8 cellular contexts compared by ENCODE assay signal in genomic region chr22:18076060-18076497, GRCh38. TPM values are rescaled to one million over a fixed set of nuclear protein-coding genes. Genes with fewer than 3 reads are reported as not detected.
DNase-seq lines count a peak whose midpoint lies in the region; ATAC-seq and TF ChIP-seq lines count a peak whose summit lies in the region.

No MANE protein-coding gene starts in this region.

- TF ChIP-seq CTCF in HL-60 (IDR thresholded peaks at IDR 0.05; ENCODE audit: insufficient read depth, low read length) (peak; percentile 57), fibroblast of pulmonary artery (IDR thresholded peaks at IDR 0.05; ENCODE audit: low read length, missing control alignments) (peak; percentile 85)

- peak overlapping the region in 8 of 9 donors; percentile 45 to 99 (median 80) for H3K27ac Mint-ChIP-seq in naive thymus-derived CD4-positive, alpha-beta T cell

- H3K27ac ChIP-seq in HL-60 (replicated peaks), result no peak overlapping the region
- H3K27ac ChIP-seq in naive thymus-derived CD4-positive, alpha-beta T cell (ENCODE audit: low read depth, low read length), result peak overlapping the region; percentile 51

- DNase-seq in D341Med (ENCODE audit: low spot score), result peak; percentile 74
- DNase-seq in HL-60 (ENCODE audit: low read depth in 1 of 2, low spot score in 1 of 2), result peak; percentile 63 to 68
- peak; percentile 84 for DNase-seq in NCI-H82 (lab: John Stamatoyannopoulos, UW)
- DNase-seq in activated T-cell treated with anti-CD3 and anti-CD28 coated beads, Interleukin-2, amount 50 U/mL, for 4 hours, result peak; percentile 18
- DNase-seq in fibroblast of pulmonary artery (ENCODE audit: low read depth), result peak; percentile 94
- peak in 7 of 9 donors; percentile 54 to 71 (median 67) for DNase-seq in naive thymus-derived CD4-positive, alpha-beta T cell

- H3K4me3 ChIP-seq in HL-60 (replicated peaks; ENCODE audit: insufficient read depth, low read length) (no peak overlapping the region), fibroblast of pulmonary artery (replicated peaks; ENCODE audit: low read depth, low read length) (no peak overlapping the region)
- no peak overlapping the region for H3K4me3 ChIP-seq in naive thymus-derived CD4-positive, alpha-beta T cell (ENCODE audit: low read length)

- POLR2A ChIA-PET in naive thymus-derived CD4-positive, alpha-beta T cell (lab: Charles Lee), result interaction anchor here (0.9 to 2.6 kb wide), 4 partner anchors 18 to 299 kb away, joined by 3 to 18 read pairs (median 4); no protein-coding TSS in a partner anchor

- CTCF ChIA-PET in naive thymus-derived CD4-positive, alpha-beta T cell (lab: Charles Lee), result interaction anchor here (0.7 to 4.1 kb wide), 14 partner anchors 11 to 339 kb away, joined by 3 to 87 read pairs (median 4); partner anchors contain the start of gene USP18

- H3K27me3 Mint-ChIP-seq in activated T-cell treated with anti-CD3 and anti-CD28 coated beads, Interleukin-2, amount 50 U/mL, for 4 hours (ENCODE audit: low read depth), result no peaks in the 10 kb centered on the region
- H3K27me3 Mint-ChIP-seq in naive thymus-derived CD4-positive, alpha-beta T cell, result no peaks in the 10 kb centered on the region

- H3K9me3 Mint-ChIP-seq in activated T-cell treated with anti-CD3 and anti-CD28 coated beads, Interleukin-2, amount 50 U/mL, for 4 hours, result peaks cover 3% of the 10 kb centered on the region
- H3K9me3 Mint-ChIP-seq in naive thymus-derived CD4-positive, alpha-beta T cell, result peaks cover 0 to 4% (median 0%) of the 10 kb centered on the region in 11 donors

- peak overlapping the region; percentile 62 for H3K4me3 Mint-ChIP-seq in activated T-cell treated with anti-CD3 and anti-CD28 coated beads, Interleukin-2, amount 50 U/mL, for 4 hours
- H3K4me3 Mint-ChIP-seq in naive thymus-derived CD4-positive, alpha-beta T cell, result peak overlapping the region; percentile 40 to 100 (median 72)

- peaks cover 19 to 27% of the 10 kb centered on the region in 2 donors for H3K4me1 ChIP-seq in naive thymus-derived CD4-positive, alpha-beta T cell (ENCODE audit: control insufficient read depth in 2 of 2, insufficient read depth in 2 of 2, low read length in 2 of 2)

- H3K36me3 Mint-ChIP-seq in activated T-cell treated with anti-CD3 and anti-CD28 coated beads, Interleukin-2, amount 50 U/mL, for 4 hours (ENCODE audit: insufficient read depth), result peaks cover 16% of the 10 kb centered on the region
- peaks cover 5 to 16% (median 7%) of the 10 kb centered on the region in 5 donors for H3K36me3 Mint-ChIP-seq in naive thymus-derived CD4-positive, alpha-beta T cell

- H3K9me3 ChIP-seq in naive thymus-derived CD4-positive, alpha-beta T cell (ENCODE audit: control insufficient read depth in 2 of 3, low read length in 3 of 3), result no peaks in the 10 kb centered on the region

- no peak for ATAC-seq in activated T-cell treated with anti-CD3 and anti-CD28 coated beads, Interleukin-2, amount 50 U/mL, for 4 hours
- peak; percentile 18 for ATAC-seq in naive thymus-derived CD4-positive, alpha-beta T cell
- ATAC-seq in GM18498 (IDR thresholded peaks at IDR 0.05; ENCODE audit: unreplicated experiment) (no peak), HG02840 (IDR thresholded peaks at IDR 0.05; ENCODE audit: low FRiP score, unreplicated experiment) (no peak)

- peaks cover 33% of the 10 kb centered on the region for H3K4me1 Mint-ChIP-seq in activated T-cell treated with anti-CD3 and anti-CD28 coated beads, Interleukin-2, amount 50 U/mL, for 4 hours (ENCODE audit: low read depth)
- peaks cover 17 to 49% (median 45%) of the 10 kb centered on the region in 7 donors for H3K4me1 Mint-ChIP-seq in naive thymus-derived CD4-positive, alpha-beta T cell

- intact Hi-C loops in naive thymus-derived CD4-positive, alpha-beta T cell (cut with micrococcal nuclease), result loop anchor here (1.0 to 5.0 kb wide), 14 partner anchors 51 to 1641 kb away; partner anchors contain the start of genes MICAL3 (in 2 of the 2), ADA2 (in 1 of the 2), BCL2L13 (in 1 of the 2) and CDC45 (in 1 of the 2)

- peaks cover 0 to 20% (median 4%) of the 10 kb centered on the region in 3 experiments for H3K36me3 ChIP-seq in naive thymus-derived CD4-positive, alpha-beta T cell (ENCODE audit: control insufficient read depth in 2 of 3, insufficient read depth in 3 of 3, low read length in 3 of 3)

- no peaks in the 10 kb centered on the region for H3K27me3 ChIP-seq in HL-60 (ENCODE audit: insufficient read depth, poor library complexity, severe bottlenecking)
- no peaks in the 10 kb centered on the region for H3K27me3 ChIP-seq in naive thymus-derived CD4-positive, alpha-beta T cell (ENCODE audit: control insufficient read depth in 2 of 2, insufficient read depth in 2 of 2, low read length in 2 of 2)

RNA-seq across cellular contexts. Expression of gene PEX26, which starts 1.7 kb away (rescaled TPM):
- total RNA-seq in activated T-cell treated with anti-CD3 and anti-CD28 coated beads, Interleukin-2, amount 50 U/mL, for 4 hours, result 10 to 100 TPM; 51.3 to 68.3 (median 58.2) TPM
- 10 to 100 TPM; 30.1 to 42.8 (median 35.5) TPM for total RNA-seq in naive thymus-derived CD4-positive, alpha-beta T cell
- 1 to 10 TPM; 3.8 to 4.1 TPM for polyA plus RNA-seq in naive thymus-derived CD4-positive, alpha-beta T cell

RNA-seq across cellular contexts. Expression of gene TUBA8, which starts 34.5 kb away (rescaled TPM):
- 1 to 10 TPM; 1.5 to 3.9 (median 2.1) TPM for total RNA-seq in activated T-cell treated with anti-CD3 and anti-CD28 coated beads, Interleukin-2, amount 50 U/mL, for 4 hours
- 1 to 10 TPM; 1.6 to 3.5 (median 3.2) TPM for total RNA-seq in naive thymus-derived CD4-positive, alpha-beta T cell
- polyA plus RNA-seq in naive thymus-derived CD4-positive, alpha-beta T cell, result under 1 TPM; 0.33 to 0.39 TPM

RNA-seq across cellular contexts. Expression of gene MICAL3, which starts 51.7 kb away (rescaled TPM):
- 10 to 100 TPM; 33.9 to 39.6 (median 35.1) TPM for total RNA-seq in activated T-cell treated with anti-CD3 and anti-CD28 coated beads, Interleukin-2, amount 50 U/mL, for 4 hours
- 10 to 100 TPM; 10.0 to 43.9 (median 17.1) TPM for total RNA-seq in naive thymus-derived CD4-positive, alpha-beta T cell
- under 1 TPM; 0.28 to 0.68 TPM for polyA plus RNA-seq in naive thymus-derived CD4-positive, alpha-beta T cell

Comparison
In these comparisons a context has a peak if more than half of its experiments do, and no peak if none do; other contexts are left out.
1. DNase-seq: peak in every context shown above with its lines; median percentile 94 in fibroblast of pulmonary artery; 84 in NCI-H82; 74 in D341Med; 67 in naive thymus-derived CD4-positive, alpha-beta T cell; 66 in HL-60; 18 in activated T-cell treated with anti-CD3 and anti-CD28 coated beads, Interleukin-2, amount 50 U/mL, for 4 hours.